1 cellular context compared by ENCODE assay signal in genomic region chr12:104566244-104566993, GRCh38.
TF ChIP-seq lines count a peak whose summit lies in the region.

No MANE protein-coding gene starts in this region.

TF ChIP-seq in K562, 482 proteins besides CTCF, POLR2A, EP300 and RAD21 (continued from another document):
- TF ChIP-seq, protein P1, sequence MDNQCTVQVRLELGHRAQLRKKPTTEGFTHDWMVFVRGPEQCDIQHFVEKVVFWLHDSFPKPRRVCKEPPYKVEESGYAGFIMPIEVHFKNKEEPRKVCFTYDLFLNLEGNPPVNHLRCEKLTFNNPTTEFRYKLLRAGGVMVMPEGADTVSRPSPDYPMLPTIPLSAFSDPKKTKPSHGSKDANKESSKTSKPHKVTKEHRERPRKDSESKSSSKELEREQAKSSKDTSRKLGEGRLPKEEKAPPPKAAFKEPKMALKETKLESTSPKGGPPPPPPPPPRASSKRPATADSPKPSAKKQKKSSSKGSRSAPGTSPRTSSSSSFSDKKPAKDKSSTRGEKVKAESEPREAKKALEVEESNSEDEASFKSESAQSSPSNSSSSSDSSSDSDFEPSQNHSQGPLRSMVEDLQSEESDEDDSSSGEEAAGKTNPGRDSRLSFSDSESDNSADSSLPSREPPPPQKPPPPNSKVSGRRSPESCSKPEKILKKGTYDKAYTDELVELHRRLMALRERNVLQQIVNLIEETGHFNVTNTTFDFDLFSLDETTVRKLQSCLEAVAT (IDR thresholded peaks at IDR 0.05) = peak in 1 of 2 experiments; percentile 63; a peak in 2 of 4 replicates
- 0 out of 2 replicates have a peak, but pooled peaks have one; percentile 55 for TF ChIP-seq ZNF740 (CRISPR knock-in tag; IDR thresholded peaks at IDR 0.05)
- TF ChIP-seq ZNF740 (tag; IDR thresholded peaks at IDR 0.05) = 0 out of 4 replicates have a peak, but pooled peaks of 1 of the 2 experiments have one; percentile 26
- TF ChIP-seq ZBTB17 (CRISPR knock-in tag; IDR thresholded peaks at IDR 0.05) = 0 out of 2 replicates have a peak, but pooled peaks have one; percentile 40
- no peak for TF ChIP-seq E2F4 (CRISPR knock-in tag; IDR thresholded peaks at IDR 0.05; ENCODE audit: low read depth)
- TF ChIP-seq NCOA4 (IDR thresholded peaks at IDR 0.05; ENCODE audit: partially characterized antibody) = no peak
- TF ChIP-seq TCFL5 (CRISPR knock-in tag; conservative IDR thresholded peaks at IDR 0.05) = no peak
- no peak for TF ChIP-seq GABPB2 (CRISPR knock-in tag; conservative IDR thresholded peaks at IDR 0.05)
- TF ChIP-seq ZSCAN32 (CRISPR knock-in tag; IDR thresholded peaks at IDR 0.05) = no peak
- TF ChIP-seq PHF20 (IDR thresholded peaks at IDR 0.05; ENCODE audit: partially characterized antibody) = no peak
- TF ChIP-seq CBX8 (IDR thresholded peaks at IDR 0.05; ENCODE audit: borderline replicate concordance, extremely low read depth, low read depth, low read length, poor library complexity, severe bottlenecking) = no peak
- TF ChIP-seq TFE3 (CRISPR knock-in tag; IDR thresholded peaks at IDR 0.05) = no peak
- no peak for TF ChIP-seq CBFA2T3 (IDR thresholded peaks at IDR 0.05)
- TF ChIP-seq ZNF644 (tag; IDR thresholded peaks at IDR 0.05; ENCODE audit: low read depth) = no peak
- no peak for TF ChIP-seq ZBTB1 (CRISPR knock-in tag; IDR thresholded peaks at IDR 0.05; ENCODE audit: borderline replicate concordance, low read depth)
- TF ChIP-seq HNRNPUL1 (IDR thresholded peaks at IDR 0.05; ENCODE audit: low read length) = no peak
- no peak for TF ChIP-seq KAT7 (CRISPR knock-in tag; IDR thresholded peaks at IDR 0.05; ENCODE audit: borderline replicate concordance)
- TF ChIP-seq, protein P2, sequence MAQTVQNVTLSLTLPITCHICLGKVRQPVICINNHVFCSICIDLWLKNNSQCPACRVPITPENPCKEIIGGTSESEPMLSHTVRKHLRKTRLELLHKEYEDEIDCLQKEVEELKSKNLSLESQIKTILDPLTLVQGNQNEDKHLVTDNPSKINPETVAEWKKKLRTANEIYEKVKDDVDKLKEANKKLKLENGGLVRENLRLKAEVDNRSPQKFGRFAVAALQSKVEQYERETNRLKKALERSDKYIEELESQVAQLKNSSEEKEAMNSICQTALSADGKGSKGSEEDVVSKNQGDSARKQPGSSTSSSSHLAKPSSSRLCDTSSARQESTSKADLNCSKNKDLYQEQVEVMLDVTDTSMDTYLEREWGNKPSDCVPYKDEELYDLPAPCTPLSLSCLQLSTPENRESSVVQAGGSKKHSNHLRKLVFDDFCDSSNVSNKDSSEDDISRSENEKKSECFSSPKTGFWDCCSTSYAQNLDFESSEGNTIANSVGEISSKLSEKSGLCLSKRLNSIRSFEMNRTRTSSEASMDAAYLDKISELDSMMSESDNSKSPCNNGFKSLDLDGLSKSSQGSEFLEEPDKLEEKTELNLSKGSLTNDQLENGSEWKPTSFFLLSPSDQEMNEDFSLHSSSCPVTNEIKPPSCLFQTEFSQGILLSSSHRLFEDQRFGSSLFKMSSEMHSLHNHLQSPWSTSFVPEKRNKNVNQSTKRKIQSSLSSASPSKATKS (CRISPR knock-in tag; IDR thresholded peaks at IDR 0.05) = no peak
- TF ChIP-seq, protein P3, sequence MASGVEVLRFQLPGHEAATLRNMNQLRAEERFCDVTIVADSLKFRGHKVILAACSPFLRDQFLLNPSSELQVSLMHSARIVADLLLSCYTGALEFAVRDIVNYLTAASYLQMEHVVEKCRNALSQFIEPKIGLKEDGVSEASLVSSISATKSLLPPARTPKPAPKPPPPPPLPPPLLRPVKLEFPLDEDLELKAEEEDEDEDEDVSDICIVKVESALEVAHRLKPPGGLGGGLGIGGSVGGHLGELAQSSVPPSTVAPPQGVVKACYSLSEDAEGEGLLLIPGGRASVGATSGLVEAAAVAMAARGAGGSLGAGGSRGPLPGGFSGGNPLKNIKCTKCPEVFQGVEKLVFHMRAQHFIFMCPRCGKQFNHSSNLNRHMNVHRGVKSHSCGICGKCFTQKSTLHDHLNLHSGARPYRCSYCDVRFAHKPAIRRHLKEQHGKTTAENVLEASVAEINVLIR (CRISPR knock-in tag; IDR thresholded peaks at IDR 0.05) = no peak
- no peak for TF ChIP-seq MITF (IDR thresholded peaks at IDR 0.05)
- no peak for TF ChIP-seq BACH1 (tag; IDR thresholded peaks at IDR 0.05)
- no peak for TF ChIP-seq HNRNPLL (IDR thresholded peaks at IDR 0.05; ENCODE audit: low read depth, low read length, poor library complexity, severe bottlenecking)
- no peak for TF ChIP-seq CUX1 (CRISPR knock-in tag; IDR thresholded peaks at IDR 0.05)
TF ChIP-seq in K562: peak in this region for 3.
